24 cellular contexts compared by ENCODE assay signal in genomic region chr17:71453876-71454422, GRCh38.
DNase-seq lines count a peak whose midpoint lies in the region; ATAC-seq and TF ChIP-seq lines count a peak whose summit lies in the region.
"Had no signal": no experiment of that assay in that cellular context is flagged by ENCODE, and none has a peak within 500 bp of the region (broad histone marks: within the 10 kb centered on the region; RNA-seq: fewer than 3 reads in every experiment).

No MANE protein-coding gene starts in this region.

- TF ChIP-seq CTCF in 22Rv1 (IDR thresholded peaks at IDR 0.05) (no peak), HEK293 (tag by site-specific recombination; IDR thresholded peaks at IDR 0.05) (no peak), PC-3 (conservative IDR thresholded peaks at IDR 0.05; ENCODE audit: low read depth, low read length) (no peak)

- CTCF ChIA-PET in HEK293 (lab: Yijun Ruan, JAX), result interaction anchor here (0.7 to 0.9 kb wide), 2 partner anchors 19 to 23 kb away, joined by 3 to 5 read pairs; no protein-coding TSS in a partner anchor
- CTCF ChIA-PET in PC-3 (lab: Charles Lee), result interaction anchor here (0.6 kb wide), 1 partner anchor 687 kb away, joined by 3 read pairs; no protein-coding TSS in a partner anchor

- ATAC-seq in PC-3, result no peak
- peak; percentile 62 for ATAC-seq in SK-N-SH treated with all-trans-retinoic acid at 6 μM for 48 hours
- ATAC-seq in activated T-cell treated with anti-CD3 and anti-CD28 coated beads, Interleukin-2, amount 50 U/mL, for 4 hours, result no peak
- ATAC-seq: A549, GM12878 had no signal

- no peaks in the 10 kb centered on the region for H3K27me3 ChIP-seq in PC-3 (ENCODE audit: low read length)
- H3K27me3 ChIP-seq: BE2C; BLaER1 treated with 17β-estradiol and CSF1 and Interleukin-3, amounts not matched to agents 10 nM and 100 nM had no signal

- no peaks in the 10 kb centered on the region for H3K4me1 Mint-ChIP-seq in activated T-cell treated with anti-CD3 and anti-CD28 coated beads, Interleukin-2, amount 50 U/mL, for 4 hours (ENCODE audit: low read depth)
- H3K4me1 Mint-ChIP-seq: CD8-positive, alpha-beta memory T cell; H9 had no signal

- no peaks in the 10 kb centered on the region for H3K36me3 Mint-ChIP-seq in activated T-cell treated with anti-CD3 and anti-CD28 coated beads, Interleukin-2, amount 50 U/mL, for 4 hours (ENCODE audit: insufficient read depth)
- H3K36me3 Mint-ChIP-seq: CD14-positive monocyte; CD8-positive, alpha-beta memory T cell had no signal

- H3K27ac ChIP-seq in 22Rv1 (peak overlapping the region; percentile 28), HEK293 (ENCODE audit: extremely low read depth, low read depth, low read length) (no peak overlapping the region), PC-3 (ENCODE audit: low read length) (peak overlapping the region; percentile 27)
- H3K27ac ChIP-seq: A549; BLaER1 treated with 17β-estradiol and CSF1 and Interleukin-3, amounts not matched to agents 10 nM and 100 nM; GM23248 had no signal

- H3K9ac ChIP-seq in PC-3 (ENCODE audit: low read length), result peak overlapping the region; percentile 7; the same call in 1 of the 2 replicates
- H3K9ac ChIP-seq: BLaER1 treated with 17β-estradiol and CSF1 and Interleukin-3, amounts not matched to agents 10 nM and 100 nM; GM23248 had no signal

- no peaks in the 10 kb centered on the region for H3K4me1 ChIP-seq in HEK293 (ENCODE audit: control insufficient read depth, insufficient read depth, low read length)
- peaks cover 20% of the 10 kb centered on the region for H3K4me1 ChIP-seq in PC-3 (ENCODE audit: insufficient read depth, low read length)
- H3K4me1 ChIP-seq: A549, BE2C had no signal

- intact Hi-C loops in PC-3 (cut with micrococcal nuclease), result loop anchor here (2.0 to 5.0 kb wide), 3 partner anchors 15 to 817 kb away; no protein-coding TSS in a partner anchor

- no peak overlapping the region for H2AFZ ChIP-seq in PC-3 (ENCODE audit: low read length)
- H2AFZ ChIP-seq: GM23248 had no signal

- no peaks in the 10 kb centered on the region for H3K79me2 ChIP-seq in PC-3 (ENCODE audit: low read length)

- POLR2A ChIA-PET in HEK293 (lab: Yijun Ruan, JAX) (no interaction called here), PC-3 (lab: Charles Lee; ENCODE audit: unreplicated experiment) (no interaction called here)

- peak overlapping the region; percentile 27 for H3K4me2 ChIP-seq in PC-3 (ENCODE audit: low read length)
- H3K4me2 ChIP-seq: A549; BLaER1 treated with 17β-estradiol and CSF1 and Interleukin-3, amounts not matched to agents 10 nM and 100 nM had no signal

- H3K36me3 ChIP-seq in HEK293 (ENCODE audit: control insufficient read depth in 2 of 2, insufficient read depth in 1 of 2, low read length in 2 of 2), result no peaks in the 10 kb centered on the region
- H3K36me3 ChIP-seq in PC-3 (ENCODE audit: low read depth, low read length), result no peaks in the 10 kb centered on the region
- H3K36me3 ChIP-seq: BE2C; BLaER1 treated with 17β-estradiol and CSF1 and Interleukin-3, amounts not matched to agents 10 nM and 100 nM had no signal

- H3K9me3 ChIP-seq in HEK293 (ENCODE audit: control insufficient read depth, insufficient read depth, low read depth, low read length) (no peaks in the 10 kb centered on the region), PC-3 (ENCODE audit: low read length) (no peaks in the 10 kb centered on the region)
- H3K9me3 ChIP-seq: A549; BE2C; BLaER1 treated with 17β-estradiol and CSF1 and Interleukin-3, amounts not matched to agents 10 nM and 100 nM had no signal

- H3K4me3 ChIP-seq in HEK293 (ENCODE audit: low read depth, low read length) (no peak overlapping the region), PC-3 (ENCODE audit: low read length) (no peak overlapping the region)
- H3K4me3 ChIP-seq: A549; BLaER1 treated with 17β-estradiol and CSF1 and Interleukin-3, amounts not matched to agents 10 nM and 100 nM; GM12878; GM23248 had no signal

- no peak overlapping the region for H3K4me3 Mint-ChIP-seq in activated T-cell treated with anti-CD3 and anti-CD28 coated beads, Interleukin-2, amount 50 U/mL, for 4 hours
- H3K4me3 Mint-ChIP-seq: CD14-positive monocyte; CD4-positive, alpha-beta T cell; CD8-positive, alpha-beta memory T cell; H9 had no signal

- H4K20me1 ChIP-seq in PC-3 (ENCODE audit: low read length), result no peaks in the 10 kb centered on the region
- H4K20me1 ChIP-seq: BLaER1 treated with 17β-estradiol and CSF1 and Interleukin-3, amounts not matched to agents 10 nM and 100 nM had no signal

- H3K9me2 ChIP-seq in PC-3 (replicated peaks; ENCODE audit: low read length), result no peaks in the 10 kb centered on the region

- no TSS peak for BruUV-seq in PC-3 (replicated peaks; lab: Mats Ljungman, UMichigan)

- H3K9me3 Mint-ChIP-seq in activated T-cell treated with anti-CD3 and anti-CD28 coated beads, Interleukin-2, amount 50 U/mL, for 4 hours, result peaks cover 5% of the 10 kb centered on the region
- H3K9me3 Mint-ChIP-seq: CD14-positive monocyte; CD4-positive, alpha-beta T cell; H9 had no signal

- no peaks in the 10 kb centered on the region for H3F3A ChIP-seq in PC-3 (ENCODE audit: low read length, unreplicated experiment)

- DNase-seq in PC-3, result no peak
- no peak for DNase-seq in activated CD4-positive, alpha-beta T cell treated with anti-CD3 and anti-CD28 coated beads for 4 hours
- DNase-seq in stimulated activated CD4-positive, alpha-beta T cell treated with anti-CD3 and anti-CD28 coated beads, Interleukin-2, amount 100 ng/mL, for 24 hours, result no peak
- no peak for DNase-seq in activated T-cell treated with anti-CD3 and anti-CD28 coated beads, Interleukin-2, amount 50 U/mL, for 4 hours
- no peak for DNase-seq in NCI-H446 treated with DMSO at 0.1 percent for 48 hours (lab: John Stamatoyannopoulos, UW)
- DNase-seq: 8988T; ACHN; AML-193; BE2C; CD4-positive, alpha-beta T cell; CD8-positive, alpha-beta memory T cell; DMS 273 treated with DMSO at 0.1 percent for 48 hours; DMS79; EL; GDM1; GM23248; H9 had no signal

- no peaks in the 10 kb centered on the region for H3K27me3 Mint-ChIP-seq in activated T-cell treated with anti-CD3 and anti-CD28 coated beads, Interleukin-2, amount 50 U/mL, for 4 hours (ENCODE audit: low read depth)
- H3K27me3 Mint-ChIP-seq: CD4-positive, alpha-beta T cell had no signal

TF ChIP-seq in HEK293, 187 proteins besides CTCF, POLR2A, EP300 and RAD21:
- TF ChIP-seq, protein P1, sequence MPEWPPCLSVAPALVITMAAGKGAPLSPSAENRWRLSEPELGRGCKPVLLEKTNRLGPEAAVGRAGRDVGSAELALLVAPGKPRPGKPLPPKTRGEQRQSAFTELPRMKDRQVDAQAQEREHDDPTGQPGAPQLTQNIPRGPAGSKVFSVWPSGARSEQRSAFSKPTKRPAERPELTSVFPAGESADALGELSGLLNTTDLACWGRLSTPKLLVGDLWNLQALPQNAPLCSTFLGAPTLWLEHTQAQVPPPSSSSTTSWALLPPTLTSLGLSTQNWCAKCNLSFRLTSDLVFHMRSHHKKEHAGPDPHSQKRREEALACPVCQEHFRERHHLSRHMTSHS (tag by site-specific recombination; IDR thresholded peaks at IDR 0.05), result no peak
- TF ChIP-seq ZNF274 (IDR thresholded peaks at IDR 0.05; ENCODE audit: low read length), result 0 out of 2 replicates have a peak, but pooled peaks have one; percentile 23
- no peak for TF ChIP-seq ZNF274 (tag by site-specific recombination; IDR thresholded peaks at IDR 0.05; ENCODE audit: borderline replicate concordance)
TF ChIP-seq in HEK293: peak in this region for 1.

TF ChIP-seq in SK-N-SH treated with all-trans-retinoic acid at 6 μM for 48 hours, 23 proteins besides CTCF, POLR2A, EP300 and RAD21 (continues in another document):
- TF ChIP-seq ZFP3 (CRISPR knock-in tag; IDR thresholded peaks at IDR 0.05) (no peak), GLIS3 (CRISPR knock-in tag; IDR thresholded peaks at IDR 0.05) (no peak), RARB (CRISPR knock-in tag; IDR thresholded peaks at IDR 0.05) (no peak), PPARA (CRISPR knock-in tag; IDR thresholded peaks at IDR 0.05; ENCODE audit: borderline replicate concordance) (no peak), TSHZ2 (CRISPR knock-in tag; IDR thresholded peaks at IDR 0.05) (no peak), CSDC2 (CRISPR knock-in tag; IDR thresholded peaks at IDR 0.05) (no peak), ZNF70 (CRISPR knock-in tag; IDR thresholded peaks at IDR 0.05) (no peak)
- TF ChIP-seq, protein P2, sequence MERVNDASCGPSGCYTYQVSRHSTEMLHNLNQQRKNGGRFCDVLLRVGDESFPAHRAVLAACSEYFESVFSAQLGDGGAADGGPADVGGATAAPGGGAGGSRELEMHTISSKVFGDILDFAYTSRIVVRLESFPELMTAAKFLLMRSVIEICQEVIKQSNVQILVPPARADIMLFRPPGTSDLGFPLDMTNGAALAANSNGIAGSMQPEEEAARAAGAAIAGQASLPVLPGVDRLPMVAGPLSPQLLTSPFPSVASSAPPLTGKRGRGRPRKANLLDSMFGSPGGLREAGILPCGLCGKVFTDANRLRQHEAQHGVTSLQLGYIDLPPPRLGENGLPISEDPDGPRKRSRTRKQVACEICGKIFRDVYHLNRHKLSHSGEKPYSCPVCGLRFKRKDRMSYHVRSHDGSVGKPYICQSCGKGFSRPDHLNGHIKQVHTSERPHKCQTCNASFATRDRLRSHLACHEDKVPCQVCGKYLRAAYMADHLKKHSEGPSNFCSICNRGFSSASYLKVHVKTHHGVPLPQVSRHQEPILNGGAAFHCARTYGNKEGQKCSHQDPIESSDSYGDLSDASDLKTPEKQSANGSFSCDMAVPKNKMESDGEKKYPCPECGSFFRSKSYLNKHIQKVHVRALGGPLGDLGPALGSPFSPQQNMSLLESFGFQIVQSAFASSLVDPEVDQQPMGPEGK (CRISPR knock-in tag; IDR thresholded peaks at IDR 0.05; ENCODE audit: borderline replicate concordance), result no peak
